ENCODE assay signal across 8 cellular contexts in the genomic region with DNA sequence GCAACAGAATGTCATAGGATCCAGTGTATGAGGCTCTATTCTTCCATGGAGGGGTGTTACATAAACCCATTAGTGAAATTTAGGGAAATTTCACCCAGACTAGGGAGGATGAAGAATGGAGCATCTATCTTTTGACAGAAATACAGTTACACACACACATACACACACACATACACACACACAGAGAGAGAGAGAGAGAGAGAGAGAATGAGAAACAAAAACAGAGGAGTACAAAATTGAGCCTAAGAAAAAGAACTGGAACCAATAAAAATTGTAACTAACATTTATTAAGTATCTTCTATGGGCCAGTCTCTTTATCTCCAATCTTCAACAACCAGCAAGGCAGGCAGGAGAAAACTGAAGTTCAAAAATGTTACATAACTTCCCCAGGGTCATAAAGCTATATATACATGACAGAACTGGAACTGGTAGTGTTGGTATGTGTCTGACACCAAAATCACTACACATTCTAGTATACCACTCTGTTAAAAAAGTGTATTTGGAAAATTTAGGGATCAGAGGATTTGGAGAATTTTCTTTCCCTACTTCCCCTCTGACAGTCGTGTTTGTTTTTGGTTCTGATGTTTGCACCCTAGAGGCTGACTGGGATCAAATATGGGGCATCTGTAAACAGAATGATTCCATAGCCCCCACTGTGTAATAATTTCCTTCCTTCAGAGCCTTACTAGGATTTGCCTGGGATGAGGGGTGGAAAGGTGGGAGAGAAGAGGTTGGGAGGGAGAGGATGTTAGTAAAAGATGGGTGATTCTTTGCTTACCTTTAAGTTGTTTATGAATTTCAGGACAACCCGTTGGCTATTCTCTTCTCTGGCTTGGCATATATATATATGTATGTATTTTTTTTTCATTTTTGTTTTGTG. TPM values are rescaled to one million over a fixed set of nuclear protein-coding genes. Genes with fewer than 3 reads are reported as not detected.
DNase-seq lines count a peak whose midpoint lies in the region; ATAC-seq and TF ChIP-seq lines count a peak whose summit lies in the region.

No MANE protein-coding gene starts in this region.

- H3K27me3 ChIP-seq in thoracic aorta (replicated peaks; ENCODE audit: insufficient read depth) = no peaks in the 10 kb centered on the region

- no peaks in the 10 kb centered on the region for H3K9me3 Mint-ChIP-seq in activated T-cell treated with anti-CD3 and anti-CD28 coated beads, Interleukin-2, amount 50 U/mL, for 24 hours
- H3K9me3 Mint-ChIP-seq in activated T-helper 1 cell treated with anti-CD3 and anti-CD28 coated beads, Interleukin-12 subunit alpha, Interleukin-12 subunit beta, Interleukin-2, Interleukin-4 antibody, amounts not matched to agents 30 ng/mL and 10 ng/mL and 1 ng/mL, durations not matched to agents 14 hours and 24 hours and 36 hours = no peaks in the 10 kb centered on the region

- intact Hi-C loops in activated T-helper 1 cell treated with anti-CD3 and anti-CD28 coated beads, Interleukin-12 subunit alpha, Interleukin-12 subunit beta, Interleukin-2, Interleukin-4 antibody, amounts not matched to agents 30 ng/mL and 10 ng/mL and 1 ng/mL, durations not matched to agents 14 hours and 24 hours and 36 hours (cut with micrococcal nuclease) = loop anchor here (1.0 to 5.0 kb wide), 3 partner anchors 39 to 264 kb away; a partner anchor contains a TSS

- peaks cover 20 to 48% of the 10 kb centered on the region in 2 donors for H3K4me1 ChIP-seq in thoracic aorta (ENCODE audit: control insufficient read depth in 1 of 2, low read depth in 2 of 2)

- H3K4me1 Mint-ChIP-seq in activated T-cell treated with anti-CD3 and anti-CD28 coated beads, Interleukin-2, amount 50 U/mL, for 24 hours (ENCODE audit: low read depth) = peaks cover 48% of the 10 kb centered on the region
- peaks cover 34% of the 10 kb centered on the region for H3K4me1 Mint-ChIP-seq in activated T-helper 1 cell treated with anti-CD3 and anti-CD28 coated beads, Interleukin-12 subunit alpha, Interleukin-12 subunit beta, Interleukin-2, Interleukin-4 antibody, amounts not matched to agents 30 ng/mL and 10 ng/mL and 1 ng/mL, durations not matched to agents 14 hours and 24 hours and 36 hours (ENCODE audit: low read depth)

- H3K4me3 ChIP-seq in thoracic aorta = peak overlapping the region; percentile 93

- H3K4me3 Mint-ChIP-seq in activated T-cell treated with anti-CD3 and anti-CD28 coated beads, Interleukin-2, amount 50 U/mL, for 24 hours = peak overlapping the region; percentile 74
- H3K4me3 Mint-ChIP-seq in activated T-helper 1 cell treated with anti-CD3 and anti-CD28 coated beads, Interleukin-12 subunit alpha, Interleukin-12 subunit beta, Interleukin-2, Interleukin-4 antibody, amounts not matched to agents 30 ng/mL and 10 ng/mL and 1 ng/mL, durations not matched to agents 14 hours and 24 hours and 36 hours = peak overlapping the region; percentile 80

- H3K36me3 Mint-ChIP-seq in activated T-cell treated with anti-CD3 and anti-CD28 coated beads, Interleukin-2, amount 50 U/mL, for 24 hours (ENCODE audit: low read depth) = peaks cover 3% of the 10 kb centered on the region
- H3K36me3 Mint-ChIP-seq in activated T-helper 1 cell treated with anti-CD3 and anti-CD28 coated beads, Interleukin-12 subunit alpha, Interleukin-12 subunit beta, Interleukin-2, Interleukin-4 antibody, amounts not matched to agents 30 ng/mL and 10 ng/mL and 1 ng/mL, durations not matched to agents 14 hours and 24 hours and 36 hours (ENCODE audit: low read depth) = no peaks in the 10 kb centered on the region

- no peak for TF ChIP-seq CTCF in thoracic aorta (IDR thresholded peaks at IDR 0.05)

- peak overlapping the region; percentile 96 to 97 for H3K27ac ChIP-seq in thoracic aorta

- ATAC-seq in thoracic aorta (ENCODE audit: insufficient number of reproducible peaks, low FRiP score, low read depth) = no peak
- ATAC-seq in HG03354 (IDR thresholded peaks at IDR 0.05; ENCODE audit: poor library complexity, severe bottlenecking, unreplicated experiment) = no peak

- H3K27ac Mint-ChIP-seq in activated T-cell treated with anti-CD3 and anti-CD28 coated beads, Interleukin-2, amount 50 U/mL, for 24 hours = peak overlapping the region; percentile 74
- H3K27ac Mint-ChIP-seq in activated T-helper 1 cell treated with anti-CD3 and anti-CD28 coated beads, Interleukin-12 subunit alpha, Interleukin-12 subunit beta, Interleukin-2, Interleukin-4 antibody, amounts not matched to agents 30 ng/mL and 10 ng/mL and 1 ng/mL, durations not matched to agents 14 hours and 24 hours and 36 hours = peak overlapping the region; percentile 67

- no peaks in the 10 kb centered on the region for H3K9me3 ChIP-seq in thoracic aorta

- no peaks in the 10 kb centered on the region for H3K27me3 Mint-ChIP-seq in activated T-cell treated with anti-CD3 and anti-CD28 coated beads, Interleukin-2, amount 50 U/mL, for 24 hours
- peaks cover 46% of the 10 kb centered on the region for H3K27me3 Mint-ChIP-seq in activated T-helper 1 cell treated with anti-CD3 and anti-CD28 coated beads, Interleukin-12 subunit alpha, Interleukin-12 subunit beta, Interleukin-2, Interleukin-4 antibody, amounts not matched to agents 30 ng/mL and 10 ng/mL and 1 ng/mL, durations not matched to agents 14 hours and 24 hours and 36 hours (ENCODE audit: insufficient read depth)

- DNase-seq in activated T-cell treated with anti-CD3 and anti-CD28 coated beads, Interleukin-2, amount 50 U/mL, for 24 hours = no peak
- DNase-seq in activated T-cell treated with anti-CD3 and anti-CD28 coated beads for 4 hours (no peak), iris pigment epithelial cell (ENCODE audit: low read depth) (peak; percentile 23), thoracic aorta (ENCODE audit: low spot score) (no peak), foreskin melanocyte (no peak), NCI-H510A (lab: John Stamatoyannopoulos, UW) (no peak)
- no peak for DNase-seq in activated T-helper 1 cell treated with anti-CD3 and anti-CD28 coated beads, Interleukin-12 subunit alpha, Interleukin-12 subunit beta, Interleukin-2, Interleukin-4 antibody, amounts not matched to agents 30 ng/mL and 10 ng/mL and 1 ng/mL, durations not matched to agents 14 hours and 24 hours and 36 hours (ENCODE audit: low spot score)

- no peaks in the 10 kb centered on the region for H3K36me3 ChIP-seq in thoracic aorta

RNA-seq across cellular contexts. Expression of a gene that starts 1.0 kb away (rescaled TPM):
- 3.2 and 4.1 TPM in 2 replicates for total RNA-seq in activated T-helper 1 cell treated with anti-CD3 and anti-CD28 coated beads, Interleukin-12 subunit alpha, Interleukin-12 subunit beta, Interleukin-2, Interleukin-4 antibody, amounts not matched to agents 30 ng/mL and 10 ng/mL and 1 ng/mL, durations not matched to agents 14 hours and 24 hours and 36 hours
- total RNA-seq in thoracic aorta = 10 to 100 TPM; 29.6 to 45.9 TPM
